Comparison of ENCODE assay signal across 12 cellular contexts in genomic region chr15:101497017-101497416, GRCh38.
"Had no signal": no experiment of that assay in that cellular context is flagged by ENCODE, and none has a peak within 500 bp of the region (broad histone marks: within the 10 kb centered on the region; RNA-seq: fewer than 3 reads in every experiment).

No MANE protein-coding gene starts in this region.

- ATAC-seq: activated T-cell treated with anti-CD3 and anti-CD28 coated beads, Interleukin-2, amount 50 U/mL, for 72 hours; natural killer cell had no signal

- H3K36me3 ChIP-seq: brain microvascular endothelial cell, ovary, stomach, thoracic aorta had no signal

- H3K9me3 ChIP-seq: ovary, stomach, thoracic aorta had no signal

- H3K27me3 ChIP-seq: ovary had no signal

- H3K36me3 Mint-ChIP-seq: activated CD4-positive, alpha-beta memory T cell treated with anti-CD3 and anti-CD28 coated beads for 36 hours; natural killer cell had no signal

- H3K27ac ChIP-seq: brain microvascular endothelial cell, ovary, stomach, thoracic aorta had no signal

- H3K4me3 ChIP-seq: ovary, stomach, thoracic aorta had no signal

- DNase-seq: activated CD4-positive, alpha-beta memory T cell treated with anti-CD3 and anti-CD28 coated beads for 36 hours; activated CD4-positive, CD25-positive, alpha-beta regulatory T cell treated with anti-CD3 and anti-CD28 coated beads, Interleukin-2, amount 50 U/mL, for 72 hours; activated naive CD4-positive, alpha-beta T cell; activated T-cell treated with anti-CD3 and anti-CD28 coated beads, Interleukin-2, amount 50 U/mL, for 72 hours; brain microvascular endothelial cell; natural killer cell; ovary; stimulated activated CD4-positive, alpha-beta T cell treated with anti-CD3 and anti-CD28 coated beads, Interleukin-15, amount 100 ng/mL, for 24 hours; stomach; SW 1271 had no signal

- H3K9me3 Mint-ChIP-seq: activated CD4-positive, alpha-beta memory T cell treated with anti-CD3 and anti-CD28 coated beads for 36 hours; activated T-cell treated with anti-CD3 and anti-CD28 coated beads, Interleukin-2, amount 50 U/mL, for 72 hours; natural killer cell; T-helper 2 cell treated with Interferon-gamma antibody and Interleukin-4, amounts not matched to agents 5 μg/mL and 100 μg/mL, for 36 hours had no signal

- H3K4me3 Mint-ChIP-seq: activated CD4-positive, alpha-beta memory T cell treated with anti-CD3 and anti-CD28 coated beads for 36 hours; activated T-cell treated with anti-CD3 and anti-CD28 coated beads, Interleukin-2, amount 50 U/mL, for 72 hours had no signal

- H3K27ac Mint-ChIP-seq: activated CD4-positive, alpha-beta memory T cell treated with anti-CD3 and anti-CD28 coated beads for 36 hours; activated T-cell treated with anti-CD3 and anti-CD28 coated beads, Interleukin-2, amount 50 U/mL, for 72 hours; natural killer cell; T-helper 2 cell treated with Interferon-gamma antibody and Interleukin-4, amounts not matched to agents 5 μg/mL and 100 μg/mL, for 36 hours had no signal
